ENCODE assay signal across 8 cellular contexts in genomic region chr5:138491669-138492551, GRCh38. TPM values are rescaled to one million over a fixed set of nuclear protein-coding genes. Genes with fewer than 3 reads are reported as not detected.
A peak's percentile ranks its signal among the peaks of the same experiment; 100 is the strongest.
DNase-seq lines count a peak whose midpoint lies in the region; ATAC-seq and TF ChIP-seq lines count a peak whose summit lies in the region.

No MANE protein-coding gene starts in this region.

- no peak overlapping the region for H3K27ac ChIP-seq in ectodermal cell (ENCODE audit: insufficient read depth, low read depth, low read length, poor library complexity, severe bottlenecking)

- no peak overlapping the region for H3K27ac Mint-ChIP-seq in activated CD4-positive, alpha-beta memory T cell treated with anti-CD3 and anti-CD28 coated beads, Interleukin-2, amount 10 ng/mL, durations not matched to agents 7 days and 5 days

- CTCF ChIA-PET in activated CD4-positive, alpha-beta memory T cell treated with anti-CD3 and anti-CD28 coated beads, Interleukin-2, amount 10 ng/mL, durations not matched to agents 7 days and 5 days (lab: Charles Lee) = no interaction called here

- POLR2A ChIA-PET in activated CD4-positive, alpha-beta memory T cell treated with anti-CD3 and anti-CD28 coated beads, Interleukin-2, amount 10 ng/mL, durations not matched to agents 7 days and 5 days (lab: Charles Lee) = interaction anchor here (0.7 to 3.2 kb wide), 5 partner anchors 12 to 55 kb away, joined by 3 to 16 read pairs (median 3); partner anchors contain the start of gene EGR1

- H3K9me3 Mint-ChIP-seq in activated CD4-positive, alpha-beta memory T cell treated with anti-CD3 and anti-CD28 coated beads, Interleukin-2, amount 10 ng/mL, durations not matched to agents 7 days and 5 days = no peaks in the 10 kb centered on the region

- peak overlapping the region; percentile 82 for H3K4me3 Mint-ChIP-seq in activated CD4-positive, alpha-beta memory T cell treated with anti-CD3 and anti-CD28 coated beads, Interleukin-2, amount 10 ng/mL, durations not matched to agents 7 days and 5 days

- no peaks in the 10 kb centered on the region for H3K36me3 ChIP-seq in ectodermal cell (ENCODE audit: control insufficient read depth, insufficient read depth, low read length)

- H3K4me1 ChIP-seq in ectodermal cell (ENCODE audit: control insufficient read depth, insufficient read depth, low read length) = peaks cover 30% of the 10 kb centered on the region

- ATAC-seq in GM19025 (IDR thresholded peaks at IDR 0.05; ENCODE audit: low read depth, unreplicated experiment) (peak; percentile 99), HG03280 (IDR thresholded peaks at IDR 0.05; ENCODE audit: unreplicated experiment) (peak; percentile 99)

- peaks cover 32% of the 10 kb centered on the region for H3K27me3 ChIP-seq in ectodermal cell (ENCODE audit: control insufficient read depth, insufficient read depth, low read length, poor library complexity, severe bottlenecking)

- no peak for TF ChIP-seq CTCF in AG09319 (IDR thresholded peaks at IDR 0.05; ENCODE audit: low read depth, low read length)

- H3K9me3 ChIP-seq in ectodermal cell (ENCODE audit: control insufficient read depth, low read length) = no peaks in the 10 kb centered on the region

- WGBS in ectodermal cell, 2 experiments = 4% methylated on average over 93 of the region's 93 CpGs

- H3K4me3 ChIP-seq in ectodermal cell (ENCODE audit: insufficient read depth, low read depth, low read length) = peak overlapping the region; percentile 53

- H3K27me3 Mint-ChIP-seq in activated CD4-positive, alpha-beta memory T cell treated with anti-CD3 and anti-CD28 coated beads, Interleukin-2, amount 10 ng/mL, durations not matched to agents 7 days and 5 days = peaks cover 37% of the 10 kb centered on the region

- H3K4me1 Mint-ChIP-seq in activated CD4-positive, alpha-beta memory T cell treated with anti-CD3 and anti-CD28 coated beads, Interleukin-2, amount 10 ng/mL, durations not matched to agents 7 days and 5 days = peaks cover 14% of the 10 kb centered on the region

- peak; percentile 84 for DNase-seq in AG09319 (ENCODE audit: extremely low read depth, low read depth)
- DNase-seq in NCI-H524 treated with DMSO at 0.1 percent for 48 hours (lab: John Stamatoyannopoulos, UW) = peak; percentile 7
- peak; percentile 89 for DNase-seq in activated CD4-positive, alpha-beta memory T cell treated with anti-CD3 and anti-CD28 coated beads, Interleukin-2, amount 10 ng/mL, durations not matched to agents 7 days and 5 days
- DNase-seq in lung microvascular endothelial cell (ENCODE audit: low read depth in 2 of 2) = peak; percentile 87 to 93
- peak; percentile 62 to 76 (median 73) for DNase-seq in stimulated activated CD4-positive, alpha-beta T cell treated with anti-CD3 and anti-CD28 coated beads, TNF-alpha, amount 100 ng/mL, for 1 hour (ENCODE audit: low read depth in 3 of 3, low spot score in 1 of 3)

- H3K36me3 Mint-ChIP-seq in activated CD4-positive, alpha-beta memory T cell treated with anti-CD3 and anti-CD28 coated beads, Interleukin-2, amount 10 ng/mL, durations not matched to agents 7 days and 5 days (ENCODE audit: low read depth) = no peaks in the 10 kb centered on the region

RNA-seq across cellular contexts. Expression of gene EGR1, which starts 26.6 kb away (rescaled TPM):
- total RNA-seq in activated CD4-positive, alpha-beta memory T cell treated with anti-CD3 and anti-CD28 coated beads, Interleukin-2, amount 10 ng/mL, durations not matched to agents 7 days and 5 days = 10 to 100 TPM; 21.0 to 21.6 TPM
- polyA plus RNA-seq in ectodermal cell (2013, experiment 1 of 4) = 123 TPM
- 99.3 TPM for polyA plus RNA-seq in ectodermal cell (2013, experiment 2 of 4)
- 62.4 TPM for polyA plus RNA-seq in ectodermal cell (2013, experiment 3 of 4)
- 48.8 TPM for polyA plus RNA-seq in ectodermal cell (2013, experiment 4 of 4)
- total RNA-seq in lung microvascular endothelial cell = 0.44 and 4.8 TPM in 2 replicates

RNA-seq across cellular contexts. Expression of gene ETF1, which starts 51.1 kb away (rescaled TPM):
- total RNA-seq in activated CD4-positive, alpha-beta memory T cell treated with anti-CD3 and anti-CD28 coated beads, Interleukin-2, amount 10 ng/mL, durations not matched to agents 7 days and 5 days = 10 to 100 TPM; 77.5 to 81.7 TPM
- 126 TPM for polyA plus RNA-seq in ectodermal cell (2013, experiment 1 of 4)
- polyA plus RNA-seq in ectodermal cell (2013, experiment 2 of 4) = 127 TPM
- 95.1 TPM for polyA plus RNA-seq in ectodermal cell (2013, experiment 3 of 4)
- polyA plus RNA-seq in ectodermal cell (2013, experiment 4 of 4) = 106 TPM
- total RNA-seq in lung microvascular endothelial cell = 71.3 and 76.0 TPM in 2 replicates

RNA-seq across cellular contexts. Expression of gene REEP2, which starts 53.1 kb away (rescaled TPM):
- 1 to 10 TPM in 1 of 2 experiments, under 1 TPM in 1; 0.76 to 1.1 TPM for total RNA-seq in activated CD4-positive, alpha-beta memory T cell treated with anti-CD3 and anti-CD28 coated beads, Interleukin-2, amount 10 ng/mL, durations not matched to agents 7 days and 5 days
- polyA plus RNA-seq in ectodermal cell (2013, experiment 1 of 4) = 82.5 TPM
- 87.1 TPM for polyA plus RNA-seq in ectodermal cell (2013, experiment 2 of 4)
- polyA plus RNA-seq in ectodermal cell (2013, experiment 3 of 4) = 72.6 TPM
- polyA plus RNA-seq in ectodermal cell (2013, experiment 4 of 4) = 70.1 TPM
- 0.40 and 1.1 TPM in 2 replicates for total RNA-seq in lung microvascular endothelial cell

Comparison
In these comparisons a context has a peak if more than half of its experiments do, and no peak if none do; other contexts are left out.
1. DNase-seq: peak in every context shown above with its lines; median percentile 90 in lung microvascular endothelial cell; 89 in activated CD4-positive, alpha-beta memory T cell treated with anti-CD3 and anti-CD28 coated beads, Interleukin-2, amount 10 ng/mL, durations not matched to agents 7 days and 5 days; 84 in AG09319; 73 in stimulated activated CD4-positive, alpha-beta T cell treated with anti-CD3 and anti-CD28 coated beads, TNF-alpha, amount 100 ng/mL, for 1 hour; 7 in NCI-H524 treated with DMSO at 0.1 percent for 48 hours.